1 cellular context compared by ENCODE assay signal in the genomic region with DNA sequence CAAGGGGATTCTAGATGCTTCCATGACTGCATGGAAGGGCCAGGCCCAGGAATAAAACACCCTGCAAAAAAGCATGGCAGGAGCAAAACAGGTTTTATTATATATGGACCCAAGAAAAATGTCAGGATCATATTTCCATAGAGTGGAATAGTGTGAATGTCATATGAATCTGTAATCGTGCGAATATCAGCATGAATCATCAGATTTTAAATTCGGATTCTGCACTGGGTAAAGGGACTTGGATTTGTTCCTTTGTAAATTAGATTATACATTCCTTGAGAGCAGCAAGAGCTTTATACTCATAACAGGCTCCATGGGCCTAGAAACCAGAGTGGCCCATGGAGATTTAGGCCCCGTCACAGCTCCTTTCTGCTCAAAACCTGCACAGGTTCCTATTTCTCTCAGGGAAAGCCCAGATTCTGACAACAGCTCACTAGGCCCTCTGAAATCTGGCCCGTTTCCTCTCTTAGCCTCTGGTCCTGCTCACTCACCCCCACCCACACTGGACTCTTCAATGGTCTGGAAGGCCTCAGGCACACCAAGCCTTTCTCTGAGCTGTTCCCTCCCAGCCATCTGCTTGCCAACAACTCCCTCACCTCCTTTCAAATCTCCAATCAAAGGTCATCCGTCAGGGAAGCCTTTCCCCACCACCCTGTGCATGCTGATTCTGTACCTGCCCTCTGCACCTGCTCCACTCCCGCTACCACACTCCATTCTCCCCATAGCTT.
TF ChIP-seq lines count a peak whose summit lies in the region.

No MANE protein-coding gene starts in this region.

TF ChIP-seq in endothelial cell of umbilical vein, 7 proteins besides CTCF, POLR2A, EP300 and RAD21:
- TF ChIP-seq POLR2AphosphoS5 (IDR thresholded peaks at IDR 0.05; ENCODE audit: insufficient read depth, low read depth, low read length) (no peak), EZH2 (IDR thresholded peaks at IDR 0.05; ENCODE audit: borderline replicate concordance, low read depth, low read length, severe bottlenecking) (no peak), MYC (IDR thresholded peaks at IDR 0.05; ENCODE audit: low read depth, low read length) (no peak), GATA2 (IDR thresholded peaks at IDR 0.05; ENCODE audit: insufficient read depth, insufficient read length, low read depth, low read length) (no peak), FOS (IDR thresholded peaks at IDR 0.05; ENCODE audit: borderline replicate concordance, insufficient read depth, low read length) (no peak), JUN (IDR thresholded peaks at IDR 0.05; ENCODE audit: borderline replicate concordance, insufficient read depth, insufficient read length, low read depth) (no peak)
- TF ChIP-seq, protein P1, sequence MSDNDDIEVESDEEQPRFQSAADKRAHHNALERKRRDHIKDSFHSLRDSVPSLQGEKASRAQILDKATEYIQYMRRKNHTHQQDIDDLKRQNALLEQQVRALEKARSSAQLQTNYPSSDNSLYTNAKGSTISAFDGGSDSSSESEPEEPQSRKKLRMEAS (IDR thresholded peaks at IDR 0.05; ENCODE audit: insufficient read depth, insufficient read length) = no peak
